In the genomic region with DNA sequence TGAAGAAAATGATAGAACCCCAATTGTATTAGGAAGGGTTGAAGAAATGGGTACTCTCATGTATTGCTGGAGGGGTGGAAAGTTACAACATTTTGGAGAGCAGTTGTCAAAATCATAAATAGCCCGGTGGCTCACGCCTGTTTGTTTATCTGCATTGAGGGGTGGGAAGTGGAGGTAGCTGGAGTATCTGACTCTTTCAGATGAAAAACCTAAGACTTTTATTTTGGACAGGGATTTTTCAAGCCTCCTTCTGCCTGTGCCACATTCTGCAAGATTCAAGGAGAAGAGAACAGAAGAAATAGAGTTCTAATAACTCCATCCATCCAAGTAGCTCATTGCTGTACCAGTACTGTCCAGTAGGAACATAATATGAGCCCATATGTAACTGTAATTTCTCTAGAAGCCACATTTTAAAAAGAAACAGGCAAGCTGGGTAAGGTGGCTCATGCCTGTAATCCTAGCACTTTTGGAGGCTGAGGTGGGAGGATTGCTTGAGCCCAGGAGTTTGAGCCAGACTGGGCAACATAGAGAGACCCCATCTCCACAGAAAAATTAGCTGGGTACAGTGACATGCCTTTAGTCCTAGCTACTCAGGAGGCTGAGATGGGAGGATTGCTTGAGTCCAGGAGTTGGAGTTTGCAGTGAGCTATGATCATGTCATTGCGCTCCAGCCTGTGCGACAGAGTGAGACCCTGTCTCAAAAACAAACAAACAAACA, we compare ENCODE assay signal across 13 cellular contexts. TPM values are rescaled to one million over a fixed set of nuclear protein-coding genes. Genes with fewer than 3 reads are reported as not detected.
DNase-seq lines count a peak whose midpoint lies in the region; ATAC-seq and TF ChIP-seq lines count a peak whose summit lies in the region.
"Had no signal": no experiment of that assay in that cellular context is flagged by ENCODE, and none has a peak within 500 bp of the region (broad histone marks: within the 10 kb centered on the region; RNA-seq: fewer than 3 reads in every experiment).

No MANE protein-coding gene starts in this region.

- peak; percentile 39 for ATAC-seq in activated CD8-positive, alpha-beta memory T cell treated with anti-CD3 and anti-CD28 coated beads, Interleukin-2, amount 10 ng/mL, durations not matched to agents 7 days and 5 days
- ATAC-seq in thoracic aorta (ENCODE audit: insufficient number of reproducible peaks, low FRiP score, low read depth), result no peak

- no TSS peak for BruUV-seq in PC-9 (replicated peaks; lab: Mats Ljungman, UMichigan)

- no peak overlapping the region for H3K4me3 ChIP-seq in PC-9
- H3K4me3 ChIP-seq in epithelial cell of proximal tubule (ENCODE audit: low read depth, low read length), result no peak overlapping the region
- no peak overlapping the region for H3K4me3 ChIP-seq in thoracic aorta

- in situ Hi-C loops in KBM-7 (cut with MboI; ENCODE audit: low pct_unique_long_range_greater_than_20kb, low sequenced_read_pairs), result no loop called here

- no peaks in the 10 kb centered on the region for H4K20me1 ChIP-seq in PC-9 (ENCODE audit: insufficient read depth)

- H3K4me1 Mint-ChIP-seq in activated CD8-positive, alpha-beta memory T cell treated with anti-CD3 and anti-CD28 coated beads, Interleukin-2, amount 10 ng/mL, durations not matched to agents 7 days and 5 days, result peaks cover 36% of the 10 kb centered on the region

- no peak overlapping the region for H2AFZ ChIP-seq in PC-9

- no peak overlapping the region for H3K27ac Mint-ChIP-seq in activated CD8-positive, alpha-beta memory T cell treated with anti-CD3 and anti-CD28 coated beads, Interleukin-2, amount 10 ng/mL, durations not matched to agents 7 days and 5 days

- intact Hi-C loops in PC-9 (cut with micrococcal nuclease; ENCODE audit: unreplicated experiment), result no loop called here

- H3K79me2 ChIP-seq in PC-9 (ENCODE audit: low read depth), result no peaks in the 10 kb centered on the region

- H3K4me3 Mint-ChIP-seq in activated CD8-positive, alpha-beta memory T cell treated with anti-CD3 and anti-CD28 coated beads, Interleukin-2, amount 10 ng/mL, durations not matched to agents 7 days and 5 days, result no peak overlapping the region

- DNase-seq in activated CD8-positive, alpha-beta memory T cell treated with anti-CD3 and anti-CD28 coated beads, Interleukin-2, amount 10 ng/mL, durations not matched to agents 7 days and 5 days, result no peak
- no peak for DNase-seq in activated CD8-positive, alpha-beta memory T cell treated with anti-CD3 and anti-CD28 coated beads, Interleukin-2, amount 50 U/mL, for 48 hours
- DNase-seq in PC-9, result no peak
- DNase-seq in epithelial cell of proximal tubule (ENCODE audit: low read depth), result no peak
- DNase-seq in thoracic aorta (ENCODE audit: low spot score), result no peak
- DNase-seq in NCI-H1436 treated with DMSO at 0.1 percent for 48 hours (lab: John Stamatoyannopoulos, UW), result no peak
- no peak for DNase-seq in cortex of kidney (lab: John Stamatoyannopoulos, UW)
- no peak for DNase-seq in KBM-7
- DNase-seq: ACHN, DMS153, posterior cingulate gyrus, trophoblast cell had no signal

- POLR2A ChIA-PET in PC-9 (lab: Charles Lee; ENCODE audit: unreplicated experiment), result interaction anchor here (1.2 kb wide), 1 partner anchor 26 kb away, joined by 8 read pairs; no protein-coding TSS in a partner anchor

- H3K9me2 ChIP-seq in PC-9 (ENCODE audit: insufficient read depth), result no peaks in the 10 kb centered on the region

- peaks cover 39% of the 10 kb centered on the region for H3F3A ChIP-seq in PC-9 (ENCODE audit: insufficient read depth, low read depth)

- no peak overlapping the region for H3K27ac ChIP-seq in PC-9
- no peak overlapping the region for H3K27ac ChIP-seq in thoracic aorta

- H3K27me3 ChIP-seq in PC-9 (ENCODE audit: insufficient read depth, low read depth) (no peaks in the 10 kb centered on the region), thoracic aorta (replicated peaks; ENCODE audit: insufficient read depth) (no peaks in the 10 kb centered on the region)

- CTCF ChIA-PET in activated CD8-positive, alpha-beta memory T cell treated with anti-CD3 and anti-CD28 coated beads, Interleukin-2, amount 10 ng/mL, durations not matched to agents 7 days and 5 days (lab: Charles Lee), result interaction anchor here (0.8 to 2.2 kb wide), 5 partner anchors 9 to 59 kb away, joined by 3 to 9 read pairs (median 3); no protein-coding TSS in a partner anchor
- CTCF ChIA-PET in PC-9 (lab: Charles Lee), result interaction anchor here (0.6 kb wide), 3 partner anchors 18 to 41 kb away, joined by 3 to 4 read pairs (median 3); no protein-coding TSS in a partner anchor

- peaks cover 51% of the 10 kb centered on the region for H3K4me1 ChIP-seq in PC-9 (replicated peaks; ENCODE audit: insufficient read depth)
- peaks cover 5 to 9% of the 10 kb centered on the region in 2 donors for H3K4me1 ChIP-seq in thoracic aorta (ENCODE audit: control insufficient read depth in 1 of 2, low read depth in 2 of 2)

- TF ChIP-seq CTCF in PC-9 (conservative IDR thresholded peaks at IDR 0.05) (peak; percentile 48), epithelial cell of proximal tubule (conservative IDR thresholded peaks at IDR 0.05; ENCODE audit: low read depth, low read length) (peak; percentile 16), thoracic aorta (IDR thresholded peaks at IDR 0.05) (peak; percentile 21)

- no peaks in the 10 kb centered on the region for H3K27me3 Mint-ChIP-seq in activated CD8-positive, alpha-beta memory T cell treated with anti-CD3 and anti-CD28 coated beads, Interleukin-2, amount 10 ng/mL, durations not matched to agents 7 days and 5 days

- H3K36me3 ChIP-seq in PC-9 (ENCODE audit: low read depth), result no peaks in the 10 kb centered on the region
- no peaks in the 10 kb centered on the region for H3K36me3 ChIP-seq in thoracic aorta

- no peaks in the 10 kb centered on the region for H3K36me3 Mint-ChIP-seq in activated CD8-positive, alpha-beta memory T cell treated with anti-CD3 and anti-CD28 coated beads, Interleukin-2, amount 10 ng/mL, durations not matched to agents 7 days and 5 days

- H3K9me3 ChIP-seq in PC-9 (ENCODE audit: insufficient read depth, low read depth), result no peaks in the 10 kb centered on the region
- no peaks in the 10 kb centered on the region for H3K9me3 ChIP-seq in thoracic aorta

- H3K9me3 Mint-ChIP-seq in activated CD8-positive, alpha-beta memory T cell treated with anti-CD3 and anti-CD28 coated beads, Interleukin-2, amount 10 ng/mL, durations not matched to agents 7 days and 5 days (ENCODE audit: low read depth), result no peaks in the 10 kb centered on the region

- no peak overlapping the region for H3K4me2 ChIP-seq in PC-9

RNA-seq across cellular contexts. Expression of a gene that starts 35.5 kb away (rescaled TPM):
- not detected for total RNA-seq in activated CD8-positive, alpha-beta memory T cell treated with anti-CD3 and anti-CD28 coated beads, Interleukin-2, amount 10 ng/mL, durations not matched to agents 7 days and 5 days
- total RNA-seq in PC-9 (2021), result 6.1 and 6.5 TPM in 2 replicates
- total RNA-seq in epithelial cell of proximal tubule, result not detected in 2 replicates
- total RNA-seq in thoracic aorta, result not detected
- total RNA-seq: SK-MEL-5 had no signal

RNA-seq across cellular contexts. Expression of a gene that starts 39.6 kb away (rescaled TPM):
- total RNA-seq in activated CD8-positive, alpha-beta memory T cell treated with anti-CD3 and anti-CD28 coated beads, Interleukin-2, amount 10 ng/mL, durations not matched to agents 7 days and 5 days, result 100 to 1,000 TPM; 134 to 146 TPM
- total RNA-seq in PC-9 (2021), result 99.9 and 106 TPM in 2 replicates
- 60.1 and 89.7 TPM in 2 replicates for total RNA-seq in epithelial cell of proximal tubule
- 100 to 1,000 TPM in 1 of 2 donors, 10 to 100 TPM in 1; 62.3 to 146 TPM for total RNA-seq in thoracic aorta
